In the genomic region with DNA sequence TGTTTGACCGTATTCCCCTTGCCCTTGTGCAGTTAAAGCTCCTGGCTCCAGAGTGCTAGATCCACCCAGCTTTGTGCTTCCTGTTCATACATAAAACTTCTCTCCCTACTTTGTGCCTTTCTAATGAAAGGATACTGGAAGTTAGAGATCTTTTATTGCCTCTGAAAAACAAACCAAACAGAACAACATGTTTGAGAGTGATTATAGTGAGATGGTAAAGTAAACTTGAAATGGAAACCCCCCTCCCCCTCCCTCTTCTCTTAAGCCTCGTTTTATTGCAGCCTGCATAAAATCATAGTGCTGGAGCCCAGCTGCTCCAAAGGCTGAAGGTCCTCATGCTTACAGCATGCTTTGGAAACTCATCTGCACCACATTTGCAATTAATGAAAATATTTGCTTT, we compare ENCODE assay signal across 8 cellular contexts.
A peak's percentile ranks its signal among the peaks of the same experiment; 100 is the strongest.
DNase-seq lines count a peak whose midpoint lies in the region; TF ChIP-seq lines count a peak whose summit lies in the region.

No MANE protein-coding gene starts in this region.

- peak in 2 of 3 experiments; percentile 0 to 15 for DNase-seq in NCI-H1417 (lab: John Stamatoyannopoulos, UW)
- no peak for DNase-seq in NCI-H1417 treated with DMSO at 0.1 percent for 48 hours (lab: John Stamatoyannopoulos, UW)
- DNase-seq in fibroblast of peridontal ligament (ENCODE audit: extremely low read depth): peak; percentile 45
- no peak for DNase-seq in stomach
- no peak for DNase-seq in cerebellar nuclear complex (lab: John Stamatoyannopoulos, UW)
- DNase-seq in epidermal melanocyte (ENCODE audit: insufficient read length, low spot score): no peak
- DNase-seq in SKM-1 treated with dmso at 0.1 percent for 144 hours (lab: John Stamatoyannopoulos, UW; ENCODE audit: unreplicated experiment): no peak

- TF ChIP-seq CTCF in OCI-LY1 (IDR thresholded peaks at IDR 0.05; ENCODE audit: low read length) (no peak), stomach (IDR thresholded peaks at IDR 0.05) (no peak)

- H3F3A ChIP-seq in OCI-LY1 (ENCODE audit: insufficient read depth, low read length): no peaks in the 10 kb centered on the region

- H3K4me1 ChIP-seq in OCI-LY1 (ENCODE audit: insufficient read depth, low read length, severe bottlenecking): peaks cover 60% of the 10 kb centered on the region
- peaks cover 27 to 74% (median 53%) of the 10 kb centered on the region in 4 donors for H3K4me1 ChIP-seq in stomach

- H4K20me1 ChIP-seq in OCI-LY1 (ENCODE audit: insufficient read depth, low read length): no peaks in the 10 kb centered on the region

- H3K36me3 ChIP-seq in OCI-LY1 (ENCODE audit: insufficient read depth, low read length) (no peaks in the 10 kb centered on the region), stomach (peaks cover 0 to 4% (median 0%) of the 10 kb centered on the region in 4 donors)

- no peak for TF ChIP-seq POLR2A in stomach (IDR thresholded peaks at IDR 0.05)

- H3K4me3 ChIP-seq in OCI-LY1 (ENCODE audit: low read depth, low read length, poor library complexity, severe bottlenecking) (no peak overlapping the region), stomach (no peak overlapping the region)

- no peaks in the 10 kb centered on the region for H3K9me3 ChIP-seq in OCI-LY1 (ENCODE audit: low read length)
- H3K9me3 ChIP-seq in stomach: peaks cover 0 to 13% (median 5%) of the 10 kb centered on the region in 4 donors

- intact Hi-C loops in stomach (cut with DNase I; ENCODE audit: low total_unique reads): no loop called here

- H3K9me2 ChIP-seq in OCI-LY1 (ENCODE audit: low read depth, low read length): no peaks in the 10 kb centered on the region

- TF ChIP-seq EP300 in stomach (IDR thresholded peaks at IDR 0.05): no peak

- no peak overlapping the region; the same call in 1 of the 2 replicates for H3K9ac ChIP-seq in OCI-LY1 (ENCODE audit: low read length)

- no peaks in the 10 kb centered on the region for H3K27me3 ChIP-seq in OCI-LY1 (ENCODE audit: insufficient read depth, low read length)
- no peaks in the 10 kb centered on the region for H3K27me3 ChIP-seq in stomach

- no peak overlapping the region for H3K4me2 ChIP-seq in OCI-LY1 (ENCODE audit: low read length)

- H3K79me2 ChIP-seq in OCI-LY1 (ENCODE audit: insufficient read depth, low read length): no peaks in the 10 kb centered on the region

- H2AFZ ChIP-seq in OCI-LY1 (ENCODE audit: low read length): no peak overlapping the region

- H3K27ac ChIP-seq in OCI-LY1 (ENCODE audit: low read depth, low read length, poor library complexity, severe bottlenecking) (peak overlapping the region; percentile 86), stomach (peak overlapping the region in 4 of 5 donors; percentile 21 to 80 (median 54))

- WGBS in stomach, 5 donors: 13 to 23% (median 16%) methylated on average over 2 of the region's 2 CpGs

Comparison
In these comparisons a context has a peak if more than half of its experiments do, and no peak if none do; other contexts are left out.
1. DNase-seq: peak in NCI-H1417 (2 of 3) and fibroblast of peridontal ligament (single experiment); none in NCI-H1417 treated with DMSO at 0.1 percent for 48 hours (single experiment), stomach (single experiment), cerebellar nuclear complex (0 of 2), epidermal melanocyte (single experiment) and SKM-1 treated with dmso at 0.1 percent for 144 hours (single experiment).